19 cellular contexts compared by ENCODE assay signal in genomic region chr1:197393105-197393504, GRCh38.
DNase-seq lines count a peak whose midpoint lies in the region; ATAC-seq and TF ChIP-seq lines count a peak whose summit lies in the region.
"Had no signal": no experiment of that assay in that cellular context is flagged by ENCODE, and none has a peak within 500 bp of the region (broad histone marks: within the 10 kb centered on the region; RNA-seq: fewer than 3 reads in every experiment).

No MANE protein-coding gene starts in this region.

- CTCF ChIA-PET in activated CD8-positive, alpha-beta T cell treated with anti-CD3 and anti-CD28 coated beads for 36 hours (lab: Charles Lee), result interaction anchor here (1.1 kb wide), 1 partner anchor 10 kb away, joined by 4 read pairs; no protein-coding TSS in a partner anchor
- CTCF ChIA-PET in activated CD8-positive, alpha-beta T cell treated with anti-CD3 and anti-CD28 coated beads, Interleukin-2, amount 10 ng/mL, durations not matched to agents 7 days and 5 days (lab: Charles Lee), result interaction anchor here (1.8 to 2.0 kb wide), 2 partner anchors 10 to 35 kb away, joined by 3 to 6 read pairs; no protein-coding TSS in a partner anchor

- no peak overlapping the region for H3K4me3 ChIP-seq in fibroblast of pulmonary artery (replicated peaks; ENCODE audit: low read depth, low read length)
- H3K4me3 ChIP-seq: A549, PC-9 had no signal

- peak; percentile 52 for ATAC-seq in activated CD8-positive, alpha-beta T cell treated with anti-CD3 and anti-CD28 coated beads for 36 hours
- no peak for ATAC-seq in activated CD8-positive, alpha-beta T cell treated with anti-CD3 and anti-CD28 coated beads, Interleukin-2, amount 10 ng/mL, durations not matched to agents 7 days and 5 days
- ATAC-seq in T-helper 17 cell (peak; percentile 52), HG03432 (IDR thresholded peaks at IDR 0.05; ENCODE audit: unreplicated experiment) (no peak)
- ATAC-seq: A549 had no signal

- H3K36me3 Mint-ChIP-seq in activated CD8-positive, alpha-beta T cell treated with anti-CD3 and anti-CD28 coated beads for 36 hours (ENCODE audit: low read depth), result no peaks in the 10 kb centered on the region
- H3K36me3 Mint-ChIP-seq in activated CD8-positive, alpha-beta T cell treated with anti-CD3 and anti-CD28 coated beads, Interleukin-2, amount 10 ng/mL, durations not matched to agents 7 days and 5 days (ENCODE audit: low read depth), result no peaks in the 10 kb centered on the region
- H3K36me3 Mint-ChIP-seq in T-helper 17 cell (ENCODE audit: low read depth), result no peaks in the 10 kb centered on the region
- no peaks in the 10 kb centered on the region for H3K36me3 Mint-ChIP-seq in osteocyte (ENCODE audit: unreplicated experiment)
- H3K36me3 Mint-ChIP-seq: CD8-positive, alpha-beta memory T cell had no signal

- TF ChIP-seq CTCF in activated CD8-positive, alpha-beta T cell treated with anti-CD3 and anti-CD28 coated beads for 36 hours (IDR thresholded peaks at IDR 0.05), result no peak
- TF ChIP-seq CTCF in fibroblast of pulmonary artery (IDR thresholded peaks at IDR 0.05; ENCODE audit: low read length, missing control alignments) (no peak), osteocyte (IDR thresholded peaks at IDR 0.05) (no peak)

- DNase-seq in activated CD8-positive, alpha-beta T cell treated with anti-CD3 and anti-CD28 coated beads for 36 hours, result no peak
- no peak for DNase-seq in activated CD8-positive, alpha-beta T cell treated with anti-CD3 and anti-CD28 coated beads, Interleukin-2, amount 10 ng/mL, durations not matched to agents 7 days and 5 days
- DNase-seq in T-helper 17 cell (no peak), fibroblast of pulmonary artery (ENCODE audit: low read depth) (peak; percentile 14), substantia nigra (lab: John Stamatoyannopoulos, UW) (no peak), osteocyte (ENCODE audit: extremely low spot score, unreplicated experiment) (no peak)
- DNase-seq in activated naive CD4-positive, alpha-beta T cell (lab: John Stamatoyannopoulos, UW), result no peak
- DNase-seq: DMS79 treated with DMSO at 0.1 percent for 48 hours, GOT3, NCI-H1105 treated with DMSO at 0.1 percent for 48 hours, NCI-H1694, NCI-H2227 treated with DMSO at 0.1 percent for 48 hours, NCI-H524, PC-9, SIG-M5 had no signal

- no peak overlapping the region for H3K4me3 Mint-ChIP-seq in activated CD8-positive, alpha-beta T cell treated with anti-CD3 and anti-CD28 coated beads for 36 hours
- no peak overlapping the region for H3K4me3 Mint-ChIP-seq in activated CD8-positive, alpha-beta T cell treated with anti-CD3 and anti-CD28 coated beads, Interleukin-2, amount 10 ng/mL, durations not matched to agents 7 days and 5 days
- H3K4me3 Mint-ChIP-seq in T-helper 17 cell, result no peak overlapping the region
- H3K4me3 Mint-ChIP-seq in osteocyte (ENCODE audit: unreplicated experiment), result no peak overlapping the region
- H3K4me3 Mint-ChIP-seq: CD8-positive, alpha-beta memory T cell had no signal

- intact Hi-C loops in activated CD8-positive, alpha-beta T cell treated with anti-CD3 and anti-CD28 coated beads for 36 hours (cut with micrococcal nuclease), result no loop called here

- H3K27ac ChIP-seq in substantia nigra (ENCODE audit: low read depth, low read length, poor library complexity, severe bottlenecking), result no peak overlapping the region
- H3K27ac ChIP-seq: A549, PC-9, RWPE1 had no signal

- no peaks in the 10 kb centered on the region for H3K9me3 Mint-ChIP-seq in activated CD8-positive, alpha-beta T cell treated with anti-CD3 and anti-CD28 coated beads for 36 hours
- no peaks in the 10 kb centered on the region for H3K9me3 Mint-ChIP-seq in activated CD8-positive, alpha-beta T cell treated with anti-CD3 and anti-CD28 coated beads, Interleukin-2, amount 10 ng/mL, durations not matched to agents 7 days and 5 days (ENCODE audit: insufficient read depth)
- no peaks in the 10 kb centered on the region for H3K9me3 Mint-ChIP-seq in osteocyte (ENCODE audit: unreplicated experiment)
- H3K9me3 Mint-ChIP-seq: CD8-positive, alpha-beta memory T cell had no signal

- H3K27ac Mint-ChIP-seq in activated CD8-positive, alpha-beta T cell treated with anti-CD3 and anti-CD28 coated beads for 36 hours, result no peak overlapping the region
- no peak overlapping the region for H3K27ac Mint-ChIP-seq in activated CD8-positive, alpha-beta T cell treated with anti-CD3 and anti-CD28 coated beads, Interleukin-2, amount 10 ng/mL, durations not matched to agents 7 days and 5 days
- H3K27ac Mint-ChIP-seq in T-helper 17 cell, result no peak overlapping the region
- no peak overlapping the region for H3K27ac Mint-ChIP-seq in osteocyte (ENCODE audit: unreplicated experiment)

- peaks cover 2% of the 10 kb centered on the region for H3K27me3 Mint-ChIP-seq in activated CD8-positive, alpha-beta T cell treated with anti-CD3 and anti-CD28 coated beads for 36 hours
- peaks cover 2% of the 10 kb centered on the region for H3K27me3 Mint-ChIP-seq in activated CD8-positive, alpha-beta T cell treated with anti-CD3 and anti-CD28 coated beads, Interleukin-2, amount 10 ng/mL, durations not matched to agents 7 days and 5 days (ENCODE audit: low read depth)
- H3K27me3 Mint-ChIP-seq in T-helper 17 cell (peaks cover 8% of the 10 kb centered on the region), osteocyte (ENCODE audit: unreplicated experiment) (peaks cover 21% of the 10 kb centered on the region)

- H3K4me1 Mint-ChIP-seq in activated CD8-positive, alpha-beta T cell treated with anti-CD3 and anti-CD28 coated beads for 36 hours (ENCODE audit: low read depth), result peaks cover 26% of the 10 kb centered on the region
- H3K4me1 Mint-ChIP-seq in activated CD8-positive, alpha-beta T cell treated with anti-CD3 and anti-CD28 coated beads, Interleukin-2, amount 10 ng/mL, durations not matched to agents 7 days and 5 days (ENCODE audit: low read depth), result peaks cover 18% of the 10 kb centered on the region
- H3K4me1 Mint-ChIP-seq in T-helper 17 cell (peaks cover 23% of the 10 kb centered on the region), osteocyte (ENCODE audit: unreplicated experiment) (peaks cover 21% of the 10 kb centered on the region)

- POLR2A ChIA-PET in activated CD8-positive, alpha-beta T cell treated with anti-CD3 and anti-CD28 coated beads for 36 hours (lab: Charles Lee), result no interaction called here
- POLR2A ChIA-PET in activated CD8-positive, alpha-beta T cell treated with anti-CD3 and anti-CD28 coated beads, Interleukin-2, amount 10 ng/mL, durations not matched to agents 7 days and 5 days (lab: Charles Lee), result no interaction called here

- no peaks in the 10 kb centered on the region for H3K9me3 ChIP-seq in T-helper 17 cell (ENCODE audit: control insufficient read depth, low read length, poor library complexity, severe bottlenecking)
- H3K9me3 ChIP-seq: A549 had no signal

Comparison
In these comparisons a context has a peak if more than half of its experiments do, and no peak if none do; other contexts are left out.
1. ATAC-seq: peak in activated CD8-positive, alpha-beta T cell treated with anti-CD3 and anti-CD28 coated beads for 36 hours (single experiment) and T-helper 17 cell (single experiment); none in activated CD8-positive, alpha-beta T cell treated with anti-CD3 and anti-CD28 coated beads, Interleukin-2, amount 10 ng/mL, durations not matched to agents 7 days and 5 days (single experiment) and HG03432 (single experiment).